1 cellular context compared by ENCODE assay signal in the genomic region with DNA sequence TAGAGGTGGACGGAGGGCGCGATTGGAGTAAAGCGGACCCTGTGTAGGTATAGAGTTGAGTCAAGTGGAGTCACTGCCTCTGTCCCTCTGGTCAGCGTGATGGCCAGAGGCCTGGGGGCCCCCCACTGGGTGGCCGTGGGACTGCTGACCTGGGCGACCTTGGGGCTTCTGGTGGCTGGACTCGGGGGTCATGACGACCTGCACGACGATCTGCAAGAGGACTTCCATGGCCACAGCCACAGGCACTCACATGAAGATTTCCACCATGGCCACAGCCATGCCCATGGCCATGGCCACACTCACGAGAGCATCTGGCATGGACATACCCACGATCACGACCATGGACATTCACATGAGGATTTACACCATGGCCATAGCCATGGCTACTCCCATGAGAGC.
A peak's percentile ranks its signal among the peaks of the same experiment; 100 is the strongest.
TF ChIP-seq lines count a peak whose summit lies in the region.

No MANE protein-coding gene starts in this region.

TF ChIP-seq in HepG2, 621 proteins besides CTCF, POLR2A, EP300 and RAD21 (continued from another document and continues in another):
- TF ChIP-seq, protein P1, sequence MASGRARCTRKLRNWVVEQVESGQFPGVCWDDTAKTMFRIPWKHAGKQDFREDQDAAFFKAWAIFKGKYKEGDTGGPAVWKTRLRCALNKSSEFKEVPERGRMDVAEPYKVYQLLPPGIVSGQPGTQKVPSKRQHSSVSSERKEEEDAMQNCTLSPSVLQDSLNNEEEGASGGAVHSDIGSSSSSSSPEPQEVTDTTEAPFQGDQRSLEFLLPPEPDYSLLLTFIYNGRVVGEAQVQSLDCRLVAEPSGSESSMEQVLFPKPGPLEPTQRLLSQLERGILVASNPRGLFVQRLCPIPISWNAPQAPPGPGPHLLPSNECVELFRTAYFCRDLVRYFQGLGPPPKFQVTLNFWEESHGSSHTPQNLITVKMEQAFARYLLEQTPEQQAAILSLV (CRISPR knock-in tag; IDR thresholded peaks at IDR 0.05; ENCODE audit: borderline replicate concordance) = peak; percentile 22; the same call in 1 of the 2 replicates
- 0 out of 2 replicates have a peak, but pooled peaks have one; percentile 22 for TF ChIP-seq ZNF564 (CRISPR knock-in tag; IDR thresholded peaks at IDR 0.05)
- 0 out of 2 replicates have a peak, but pooled peaks have one; percentile 25 for TF ChIP-seq ZNF616 (CRISPR knock-in tag; IDR thresholded peaks at IDR 0.05; ENCODE audit: low read depth)
- no peak for TF ChIP-seq ZNF761 (CRISPR knock-in tag; conservative IDR thresholded peaks at IDR 0.05)
- TF ChIP-seq ZC3H13 (CRISPR knock-in tag; IDR thresholded peaks at IDR 0.05) = 0 out of 2 replicates have a peak, but pooled peaks have one; percentile 19
- no peak for TF ChIP-seq ZNF549 (CRISPR knock-in tag; IDR thresholded peaks at IDR 0.05)
- peak; percentile 31 for TF ChIP-seq ZNF781 (CRISPR knock-in tag; IDR thresholded peaks at IDR 0.05; ENCODE audit: borderline replicate concordance, not compliant biosample characterization)
- TF ChIP-seq, protein P2, sequence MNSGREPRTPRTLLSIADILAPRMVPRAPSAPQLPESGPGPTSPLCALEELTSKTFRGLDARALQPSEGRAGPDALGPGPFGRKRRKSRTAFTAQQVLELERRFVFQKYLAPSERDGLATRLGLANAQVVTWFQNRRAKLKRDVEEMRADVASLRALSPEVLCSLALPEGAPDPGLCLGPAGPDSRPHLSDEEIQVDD (CRISPR knock-in tag; IDR thresholded peaks at IDR 0.05; ENCODE audit: borderline replicate concordance) = 0 out of 2 replicates have a peak, but pooled peaks have one; percentile 42
- no peak for TF ChIP-seq SOX13 (IDR thresholded peaks at IDR 0.05)
- 0 out of 4 replicates have a peak, but pooled peaks of 1 of the 2 experiments have one; percentile 85 for TF ChIP-seq SOX13 (CRISPR knock-in tag; conservative IDR thresholded peaks at IDR 0.05 in 1 of 2, IDR thresholded peaks at IDR 0.05 in 1 of 2)
- TF ChIP-seq, protein P3, sequence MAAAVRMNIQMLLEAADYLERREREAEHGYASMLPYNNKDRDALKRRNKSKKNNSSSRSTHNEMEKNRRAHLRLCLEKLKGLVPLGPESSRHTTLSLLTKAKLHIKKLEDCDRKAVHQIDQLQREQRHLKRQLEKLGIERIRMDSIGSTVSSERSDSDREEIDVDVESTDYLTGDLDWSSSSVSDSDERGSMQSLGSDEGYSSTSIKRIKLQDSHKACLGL (CRISPR knock-in tag; IDR thresholded peaks at IDR 0.05) = no peak
- 0 out of 2 replicates have a peak, but pooled peaks have one; percentile 6 for TF ChIP-seq POLR2AphosphoS2 (IDR thresholded peaks at IDR 0.05; ENCODE audit: low read depth, low read length)
- 0 out of 2 replicates have a peak, but pooled peaks have one; percentile 38 for TF ChIP-seq HHEX (CRISPR knock-in tag; IDR thresholded peaks at IDR 0.05)
- TF ChIP-seq MTA3 (CRISPR knock-in tag; IDR thresholded peaks at IDR 0.05) = no peak
- no peak for TF ChIP-seq TEF (CRISPR knock-in tag; IDR thresholded peaks at IDR 0.05)
- TF ChIP-seq ZNF687 (CRISPR knock-in tag; IDR thresholded peaks at IDR 0.05) = peak; percentile 55
- TF ChIP-seq JUNB (CRISPR knock-in tag; IDR thresholded peaks at IDR 0.05; ENCODE audit: borderline replicate concordance) = no peak
- no peak for TF ChIP-seq ZNF20 (CRISPR knock-in tag; IDR thresholded peaks at IDR 0.05)
- no peak for TF ChIP-seq SCMH1 (CRISPR knock-in tag; IDR thresholded peaks at IDR 0.05; ENCODE audit: borderline replicate concordance)
- peak in 1 of 2 experiments; percentile 56; a peak in 1 of 4 replicates for TF ChIP-seq NR2F1 (CRISPR knock-in tag; IDR thresholded peaks at IDR 0.05)
- 0 out of 2 replicates have a peak, but pooled peaks have one; percentile 43 for TF ChIP-seq RBAK (CRISPR knock-in tag; IDR thresholded peaks at IDR 0.05)
- TF ChIP-seq ZNF530 (CRISPR knock-in tag; IDR thresholded peaks at IDR 0.05; ENCODE audit: low read depth) = 0 out of 2 replicates have a peak, but pooled peaks have one; percentile 46
- peak; percentile 44; the same call in 1 of the 2 replicates for TF ChIP-seq HES4 (CRISPR knock-in tag; IDR thresholded peaks at IDR 0.05; ENCODE audit: borderline replicate concordance)
- peak; percentile 45; the same call in 1 of the 2 replicates for TF ChIP-seq ZFP37 (CRISPR knock-in tag; IDR thresholded peaks at IDR 0.05; ENCODE audit: borderline replicate concordance)
- TF ChIP-seq RBFOX2 (IDR thresholded peaks at IDR 0.05; ENCODE audit: low read depth, low read length) = peak; percentile 48; the same call in 1 of the 2 replicates
- TF ChIP-seq ZNF292 (CRISPR knock-in tag; IDR thresholded peaks at IDR 0.05; ENCODE audit: borderline replicate concordance, low read depth) = 0 out of 2 replicates have a peak, but pooled peaks have one; percentile 22
- 0 out of 2 replicates have a peak, but pooled peaks have one; percentile 38 for TF ChIP-seq SP4 (CRISPR knock-in tag; IDR thresholded peaks at IDR 0.05)
- TF ChIP-seq SOX5 (CRISPR knock-in tag; IDR thresholded peaks at IDR 0.05; ENCODE audit: borderline replicate concordance) = no peak
- TF ChIP-seq ZNF264 (CRISPR knock-in tag; IDR thresholded peaks at IDR 0.05) = no peak
- TF ChIP-seq ATF3 (CRISPR knock-in tag; IDR thresholded peaks at IDR 0.05) = 0 out of 2 replicates have a peak, but pooled peaks have one; percentile 13
- TF ChIP-seq MIXL1 (CRISPR knock-in tag; IDR thresholded peaks at IDR 0.05) = no peak
- peak; percentile 27; the same call in 1 of the 2 replicates for TF ChIP-seq EEA1 (CRISPR knock-in tag; IDR thresholded peaks at IDR 0.05; ENCODE audit: borderline replicate concordance)
- no peak for TF ChIP-seq ZNF678 (CRISPR knock-in tag; IDR thresholded peaks at IDR 0.05)
- TF ChIP-seq ZNF710 (CRISPR knock-in tag; IDR thresholded peaks at IDR 0.05; ENCODE audit: borderline replicate concordance) = no peak
- TF ChIP-seq ZIK1 (CRISPR knock-in tag; IDR thresholded peaks at IDR 0.05; ENCODE audit: borderline replicate concordance, low read depth) = 0 out of 2 replicates have a peak, but pooled peaks have one; percentile 61
- TF ChIP-seq, protein P4, sequence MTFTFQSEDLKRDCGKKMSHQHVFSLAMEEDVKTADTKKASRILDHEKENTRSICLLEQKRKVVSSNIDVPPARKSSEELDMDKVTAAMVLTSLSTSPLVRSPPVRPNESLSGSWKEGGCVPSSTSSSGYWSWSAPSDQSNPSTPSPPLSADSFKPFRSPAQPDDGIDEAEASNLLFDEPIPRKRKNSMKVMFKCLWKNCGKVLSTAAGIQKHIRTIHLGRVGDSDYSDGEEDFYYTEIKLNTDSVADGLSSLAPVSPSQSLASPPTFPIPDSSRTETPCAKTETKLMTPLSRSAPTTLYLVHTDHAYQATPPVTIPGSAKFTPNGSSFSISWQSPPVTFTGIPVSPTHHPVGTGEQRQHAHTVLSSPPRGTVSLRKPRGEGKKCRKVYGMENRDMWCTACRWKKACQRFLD (CRISPR knock-in tag; IDR thresholded peaks at IDR 0.05; ENCODE audit: borderline replicate concordance) = no peak
- TF ChIP-seq ZNF143 (CRISPR knock-in tag; IDR thresholded peaks at IDR 0.05) = no peak
- no peak for TF ChIP-seq ZNF496 (CRISPR knock-in tag; IDR thresholded peaks at IDR 0.05; ENCODE audit: insufficient replicate concordance)
- TF ChIP-seq NR2F6 (IDR thresholded peaks at IDR 0.05) = peak; percentile 47; the same call in 1 of the 2 replicates
- peak; percentile 44; the same call in 1 of the 2 replicates for TF ChIP-seq NR2F6 (CRISPR knock-in tag; IDR thresholded peaks at IDR 0.05)
- TF ChIP-seq NR1H2 (CRISPR knock-in tag; IDR thresholded peaks at IDR 0.05; ENCODE audit: borderline replicate concordance, low read depth) = no peak
- TF ChIP-seq ZNF260 (CRISPR knock-in tag; IDR thresholded peaks at IDR 0.05; ENCODE audit: borderline replicate concordance, low read depth) = no peak
- TF ChIP-seq ZNF296 (CRISPR knock-in tag; conservative IDR thresholded peaks at IDR 0.05) = peak; percentile 97
- no peak for TF ChIP-seq SATB2 (CRISPR knock-in tag; IDR thresholded peaks at IDR 0.05)
- peak; percentile 82; the same call in 1 of the 2 replicates for TF ChIP-seq SIN3A (IDR thresholded peaks at IDR 0.05; ENCODE audit: borderline replicate concordance, low read depth, low read length)
- TF ChIP-seq HNRNPH1 (optimal IDR thresholded peaks at IDR 0.05; ENCODE audit: low read depth, low read length) = peak; percentile 24
- TF ChIP-seq ZNF513 (CRISPR knock-in tag; conservative IDR thresholded peaks at IDR 0.05) = 0 out of 2 replicates have a peak, but pooled peaks have one; percentile 55
- no peak for TF ChIP-seq RFX1 (IDR thresholded peaks at IDR 0.05)
- 0 out of 2 replicates have a peak, but pooled peaks have one; percentile 4 for TF ChIP-seq KDM4B (CRISPR knock-in tag; IDR thresholded peaks at IDR 0.05)
- TF ChIP-seq ZNF772 (CRISPR knock-in tag; IDR thresholded peaks at IDR 0.05) = no peak
- TF ChIP-seq PHF20 (CRISPR knock-in tag; IDR thresholded peaks at IDR 0.05) = 0 out of 2 replicates have a peak, but pooled peaks have one; percentile 4
- 0 out of 2 replicates have a peak, but pooled peaks have one; percentile 37 for TF ChIP-seq JUND (CRISPR knock-in tag; IDR thresholded peaks at IDR 0.05)
- 0 out of 2 replicates have a peak, but pooled peaks have one; percentile 13 for TF ChIP-seq PAX8 (CRISPR knock-in tag; IDR thresholded peaks at IDR 0.05; ENCODE audit: borderline replicate concordance)
- TF ChIP-seq ZNF256 (CRISPR knock-in tag; conservative IDR thresholded peaks at IDR 0.05) = peak; percentile 12; the same call in 1 of the 2 replicates
- TF ChIP-seq ZNF720 (CRISPR knock-in tag; IDR thresholded peaks at IDR 0.05) = peak; percentile 17; the same call in 1 of the 2 replicates
- TF ChIP-seq ZNF431 (CRISPR knock-in tag; IDR thresholded peaks at IDR 0.05; ENCODE audit: borderline replicate concordance, low read depth) = 0 out of 2 replicates have a peak, but pooled peaks have one; percentile 23
